Comparison of ENCODE assay signal across 21 cellular contexts in genomic region chr3:30760737-30761136, GRCh38.
"Had no signal": no experiment of that assay in that cellular context is flagged by ENCODE, and none has a peak within 500 bp of the region (broad histone marks: within the 10 kb centered on the region; RNA-seq: fewer than 3 reads in every experiment).

No MANE protein-coding gene starts in this region.

- FAIRE-seq: colon, endothelial cell of umbilical vein, frontal cortex, kidney had no signal

- H3K4me1 ChIP-seq: foreskin keratinocyte, lower lobe of right lung had no signal

- H3K9me3 ChIP-seq: esophagus muscularis mucosa, gastroesophageal sphincter, heart left ventricle, left lung, lower lobe of right lung, mucosa of descending colon had no signal

- ATAC-seq: gastroesophageal sphincter, heart left ventricle, left lung, left ventricle myocardium superior, lower lobe of right lung, mucosa of descending colon had no signal

- H3K4me3 ChIP-seq: coronary artery, dorsolateral prefrontal cortex, esophagus muscularis mucosa, gastroesophageal sphincter, heart left ventricle, hepatocyte, left lung, lower lobe of right lung, mucosa of descending colon had no signal

- H3K79me2 ChIP-seq: hepatocyte had no signal

- H3K27ac ChIP-seq: coronary artery, dorsolateral prefrontal cortex, esophagus muscularis mucosa, foreskin keratinocyte, gastroesophageal sphincter, heart left ventricle, hepatocyte, left lung, lower lobe of right lung had no signal

- H3K27me3 ChIP-seq: esophagus muscularis mucosa, foreskin keratinocyte, gastroesophageal sphincter, heart left ventricle, hepatocyte, left lung had no signal

- H3K36me3 ChIP-seq: esophagus muscularis mucosa, gastroesophageal sphincter, heart left ventricle, left lung, lower lobe of right lung had no signal

- H2AFZ ChIP-seq: hepatocyte had no signal

- DNase-seq: dorsolateral prefrontal cortex; effector CD4-positive, alpha-beta T cell; effector memory CD4-positive, alpha-beta T cell; heart left ventricle; hypothalamus; immature natural killer cell; islet precursor cell; kidney; kidney glomerular epithelial cell; left lung; left ventricle myocardium superior; lower lobe of right lung; mucosa of descending colon had no signal

- H3K4me2 ChIP-seq: hepatocyte had no signal
